In the genomic region with DNA sequence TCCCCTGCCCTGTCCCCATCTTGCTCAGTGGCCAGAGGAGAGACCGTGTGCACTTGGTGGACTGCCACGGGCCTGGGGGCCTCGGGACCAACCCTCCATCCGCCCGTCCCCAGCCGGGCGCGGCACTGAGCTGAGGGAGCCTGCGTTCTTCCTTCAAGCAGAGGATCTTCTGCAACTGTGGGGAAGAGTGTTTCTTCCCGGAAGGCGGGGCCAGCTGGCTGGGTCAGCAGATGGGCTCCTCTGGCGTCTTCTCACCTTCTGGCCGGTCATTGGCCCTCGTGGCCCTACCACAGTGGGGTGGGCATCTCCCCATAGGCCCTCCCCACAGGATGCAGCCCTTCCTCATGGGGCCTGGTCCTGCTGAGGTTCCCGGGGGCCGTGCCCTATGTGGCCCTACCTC, we compare ENCODE assay signal across 16 cellular contexts. TPM values are rescaled to one million over a fixed set of nuclear protein-coding genes. Genes with fewer than 3 reads are reported as not detected.
A peak's percentile ranks its signal among the peaks of the same experiment; 100 is the strongest.
DNase-seq lines count a peak whose midpoint lies in the region; ATAC-seq and TF ChIP-seq lines count a peak whose summit lies in the region.
"Had no signal": no experiment of that assay in that cellular context is flagged by ENCODE, and none has a peak within 500 bp of the region (broad histone marks: within the 10 kb centered on the region; RNA-seq: fewer than 3 reads in every experiment).

No MANE protein-coding gene starts in this region.

- TF ChIP-seq POLR2A in right lobe of liver (IDR thresholded peaks at IDR 0.05), result peak; percentile 41

- H3K4me3 Mint-ChIP-seq in dendritic cell treated with granulocyte-macrophage colony-stimulating factor and Interleukin-4, amounts not matched to agents 40 ng/mL and 50 ng/mL, for 4 days, result peak overlapping the region; percentile 62
- H3K4me3 Mint-ChIP-seq: CD4-positive, CD25-positive, alpha-beta regulatory T cell had no signal

- no peak overlapping the region for H3K27ac Mint-ChIP-seq in dendritic cell treated with granulocyte-macrophage colony-stimulating factor and Interleukin-4, amounts not matched to agents 40 ng/mL and 50 ng/mL, for 4 days

- no peaks in the 10 kb centered on the region for H3K9me3 ChIP-seq in right lobe of liver

- ATAC-seq in right lobe of liver (peak; percentile 2 to 24 (median 8)), GM21381 (IDR thresholded peaks at IDR 0.05; ENCODE audit: unreplicated experiment) (no peak)
- ATAC-seq: GM12878, left colon, SK-N-SH treated with all-trans-retinoic acid at 6 μM for 48 hours had no signal

- intact Hi-C loops in dendritic cell treated with granulocyte-macrophage colony-stimulating factor and Interleukin-4, amounts not matched to agents 40 ng/mL and 50 ng/mL, for 4 days (cut with micrococcal nuclease), result loop anchor here (5.0 to 10.0 kb wide), 2 partner anchors 61 to 171 kb away; no protein-coding TSS in a partner anchor
- intact Hi-C loops in right lobe of liver (cut with DNase I), result loop anchor here in 1 of 2 donors (10.0 kb wide), 1 partner anchor 91 kb away; no protein-coding TSS in a partner anchor

- no peaks in the 10 kb centered on the region for H3K4me1 Mint-ChIP-seq in dendritic cell treated with granulocyte-macrophage colony-stimulating factor and Interleukin-4, amounts not matched to agents 40 ng/mL and 50 ng/mL, for 4 days (ENCODE audit: low read depth)

- no peaks in the 10 kb centered on the region for H3K9me3 Mint-ChIP-seq in dendritic cell treated with granulocyte-macrophage colony-stimulating factor and Interleukin-4, amounts not matched to agents 40 ng/mL and 50 ng/mL, for 4 days
- H3K9me3 Mint-ChIP-seq: CD4-positive, CD25-positive, alpha-beta regulatory T cell; naive thymus-derived CD8-positive, alpha-beta T cell had no signal

- H3K36me3 ChIP-seq in right lobe of liver, result no peaks in the 10 kb centered on the region
- H3K36me3 ChIP-seq: cardiac muscle cell had no signal

- H3K27me3 ChIP-seq in HL-60 (ENCODE audit: insufficient read depth, poor library complexity, severe bottlenecking) (no peaks in the 10 kb centered on the region), right lobe of liver (no peaks in the 10 kb centered on the region)
- H3K27me3 ChIP-seq: cardiac muscle cell had no signal

- WGBS in right lobe of liver (ENCODE audit: insufficient coverage, low coverage, low lambda C conversion rate, missing lambda C conversion rate), result no CpG with 5 or more reads among the region's 16 CpGs

- H3K36me3 Mint-ChIP-seq in dendritic cell treated with granulocyte-macrophage colony-stimulating factor and Interleukin-4, amounts not matched to agents 40 ng/mL and 50 ng/mL, for 4 days (ENCODE audit: low read depth), result peaks cover 25% of the 10 kb centered on the region
- H3K36me3 Mint-ChIP-seq: CD4-positive, CD25-positive, alpha-beta regulatory T cell; naive thymus-derived CD8-positive, alpha-beta T cell had no signal

- H3K27me3 Mint-ChIP-seq in dendritic cell treated with granulocyte-macrophage colony-stimulating factor and Interleukin-4, amounts not matched to agents 40 ng/mL and 50 ng/mL, for 4 days, result no peaks in the 10 kb centered on the region
- H3K27me3 Mint-ChIP-seq: CD4-positive, CD25-positive, alpha-beta regulatory T cell; naive thymus-derived CD8-positive, alpha-beta T cell had no signal

- H3K27ac ChIP-seq in HL-60 (replicated peaks) (peak overlapping the region; percentile 96), right lobe of liver (peak overlapping the region; percentile 43 to 72 (median 65)), temporal lobe (ENCODE audit: low read depth, low read length) (peak overlapping the region; percentile 25)
- H3K27ac ChIP-seq: cardiac muscle cell had no signal

- peaks cover 0 to 98% (median 57%) of the 10 kb centered on the region in 4 donors for H3K4me1 ChIP-seq in right lobe of liver

- no peak overlapping the region for H3K4me3 ChIP-seq in HL-60 (replicated peaks; ENCODE audit: insufficient read depth, low read length)
- no peak overlapping the region for H3K4me3 ChIP-seq in right lobe of liver
- H3K4me3 ChIP-seq: cardiac muscle cell, GM12878 had no signal

- DNase-seq in HL-60 (ENCODE audit: low read depth in 1 of 2, low spot score in 1 of 2), result no peak
- peak in 2 of 3 donors; percentile 68 to 82 for DNase-seq in right lobe of liver
- DNase-seq in cerebellum (ENCODE audit: low spot score), result no peak
- DNase-seq in LoVo (ENCODE audit: low spot score), result no peak
- DNase-seq in stimulated activated CD8-positive, alpha-beta memory T cell treated with anti-CD3 and anti-CD28 coated beads, Interleukin-4, amount 100 ng/mL, for 48 hours, result no peak
- DNase-seq: DMS79 treated with DMSO at 0.1 percent for 48 hours, NCI-H1048 had no signal

- TF ChIP-seq CTCF in HL-60 (IDR thresholded peaks at IDR 0.05; ENCODE audit: insufficient read depth, low read length) (no peak), right lobe of liver (IDR thresholded peaks at IDR 0.05) (no peak)

RNA-seq across cellular contexts. Expression of gene RXRA, which starts 17.4 kb away (rescaled TPM):
- total RNA-seq in right lobe of liver (100 to 1,000 TPM; 105 to 165 (median 131) TPM), temporal lobe (5.4 TPM), cerebellum (5.7 TPM)

Comparison
In these comparisons a context has a peak if more than half of its experiments do, and no peak if none do; other contexts are left out.
1. DNase-seq: peak in right lobe of liver (2 of 3); none in HL-60 (0 of 2), cerebellum (single experiment), LoVo (single experiment) and stimulated activated CD8-positive, alpha-beta memory T cell treated with anti-CD3 and anti-CD28 coated beads, Interleukin-4, amount 100 ng/mL, for 48 hours (single experiment).
2. H3K27ac ChIP-seq: peak in every context shown above with its lines; median percentile 96 in HL-60; 65 in right lobe of liver; 25 in temporal lobe.
3. RNA of gene RXRA, which starts 17.4 kb away (total RNA-seq): 105 to 165 TPM in right lobe of liver; 5.7 TPM in cerebellum (single experiment) and 5.4 TPM in temporal lobe (single experiment); every median in the first group is over 10 times any median in the second.